ENCODE assay signal across 8 cellular contexts in genomic region chr2:55923091-55923977, GRCh38. TPM values are rescaled to one million over a fixed set of nuclear protein-coding genes. Genes with fewer than 3 reads are reported as not detected.
DNase-seq lines count a peak whose midpoint lies in the region; ATAC-seq and TF ChIP-seq lines count a peak whose summit lies in the region.

TSS of gene EFEMP1 (minus strand) at chr2:55923782. CDS start at chr2:55922440, 1,342 bp downstream.

- H3K4me1 ChIP-seq in endocrine pancreas (ENCODE audit: control insufficient read depth, insufficient read depth, low read length) = peaks cover 4% of the 10 kb centered on the region
- peaks cover 0 to 6% (median 3%) of the 10 kb centered on the region in 4 donors for H3K4me1 ChIP-seq in transverse colon

- in situ Hi-C loops in transverse colon (cut with MboI; ENCODE audit: low pct_ligation_motif_present in 1 of 4, low pct_unique_long_range_greater_than_20kb in 1 of 4, low sequenced_read_pairs in 3 of 4) = no loop called here

- H3K27me3 Mint-ChIP-seq in CD4-positive, alpha-beta T cell = peaks cover 50% of the 10 kb centered on the region

- no peaks in the 10 kb centered on the region for H3K9me3 Mint-ChIP-seq in CD4-positive, alpha-beta T cell

- H3K36me3 Mint-ChIP-seq in CD4-positive, alpha-beta T cell (ENCODE audit: low read depth) = no peaks in the 10 kb centered on the region

- no peak within 1 kb of the TSS for H3K4me3 Mint-ChIP-seq in CD4-positive, alpha-beta T cell

- H3K36me3 ChIP-seq in endocrine pancreas (ENCODE audit: control insufficient read depth, insufficient read depth, low read length) (no peaks in the 10 kb centered on the region), transverse colon (no peaks in the 10 kb centered on the region)

- no peaks in the 10 kb centered on the region for H3K9me3 ChIP-seq in endocrine pancreas (ENCODE audit: control insufficient read depth, low read length)
- no peaks in the 10 kb centered on the region for H3K9me3 ChIP-seq in transverse colon
- H3K9me3 ChIP-seq in CD4-positive, alpha-beta T cell (ENCODE audit: control insufficient read depth, low read length) = no peaks in the 10 kb centered on the region

- DNase-seq in GM03348 (ENCODE audit: low spot score) (peak; percentile 90), NCI-H82 (lab: John Stamatoyannopoulos, UW) (peak; percentile 80), medulla oblongata (ENCODE audit: extremely low spot score) (peak; percentile 59), transverse colon (peak; percentile 19)
- no peak for DNase-seq in CD4-positive, alpha-beta T cell
- DNase-seq in activated naive CD4-positive, alpha-beta T cell (lab: John Stamatoyannopoulos, UW) = no peak

- peaks cover 5% of the 10 kb centered on the region for H3K27me3 ChIP-seq in endocrine pancreas (ENCODE audit: control insufficient read depth, insufficient read depth, low read length)
- H3K27me3 ChIP-seq in transverse colon = peaks cover 48% of the 10 kb centered on the region
- H3K27me3 ChIP-seq in CD4-positive, alpha-beta T cell (ENCODE audit: control insufficient read depth, insufficient read depth, low read length) = peaks cover 26% of the 10 kb centered on the region

- intact Hi-C loops in transverse colon (cut with DNase I; ENCODE audit: low total_unique reads) = no loop called here
- intact Hi-C loops in CD4-positive, alpha-beta T cell (cut with DNase I, micrococcal nuclease) = no loop called here

- no peak within 1 kb of the TSS for H3K9ac ChIP-seq in endocrine pancreas (ENCODE audit: control insufficient read depth, insufficient read depth, low read length)

- CTCF ChIA-PET in CD4-positive, alpha-beta T cell (lab: Charles Lee) = no interaction called here

- no peak for TF ChIP-seq EP300 in transverse colon (IDR thresholded peaks at IDR 0.05; ENCODE audit: low read depth)

- H3K4me1 Mint-ChIP-seq in CD4-positive, alpha-beta T cell (ENCODE audit: low read depth) = no peaks in the 10 kb centered on the region

- peak; percentile 22 for TF ChIP-seq POLR2A in transverse colon (IDR thresholded peaks at IDR 0.05)

- H3K27ac ChIP-seq in transverse colon = peak within 1 kb of the TSS; percentile 41 to 58 (median 44)
- H3K27ac ChIP-seq in CD4-positive, alpha-beta T cell (ENCODE audit: low read depth, low read length) = no peak within 1 kb of the TSS

- ATAC-seq in HG02610 (IDR thresholded peaks at IDR 0.05; ENCODE audit: unreplicated experiment) = peak; percentile 54
- no peak for ATAC-seq in CD4-positive, alpha-beta T cell (ENCODE audit: poor library complexity)

- WGBS in transverse colon (ENCODE audit: low coverage in 1 of 2), 2 donors = 16% methylated on average over 5 to 63 of the region's 69 CpGs

- POLR2A ChIA-PET in CD4-positive, alpha-beta T cell (lab: Charles Lee) = no interaction called here

- H3K4me3 ChIP-seq in endocrine pancreas (ENCODE audit: control insufficient read depth, insufficient read depth, low read length) (peak within 1 kb of the TSS; percentile 20), transverse colon (peak within 1 kb of the TSS; percentile 22 to 52 (median 33))

- no peak for TF ChIP-seq CTCF in transverse colon (IDR thresholded peaks at IDR 0.05)
- no peak for TF ChIP-seq CTCF in CD4-positive, alpha-beta T cell (IDR thresholded peaks at IDR 0.05)

- no peak within 1 kb of the TSS for H3K27ac Mint-ChIP-seq in CD4-positive, alpha-beta T cell

RNA-seq across cellular contexts. Expression of gene EFEMP1, which starts in this region (rescaled TPM):
- 10 to 100 TPM; 12.0 to 34.8 (median 26.5) TPM for total RNA-seq in transverse colon
- total RNA-seq in CD4-positive, alpha-beta T cell = not detected

Comparison
In these comparisons a context has a peak if more than half of its experiments do, and no peak if none do; other contexts are left out.
1. RNA of gene EFEMP1 (total RNA-seq): 12.0 to 34.8 TPM in transverse colon; not detected in CD4-positive, alpha-beta T cell; every median in the first group is over 10 times any median in the second.
2. DNase-seq: peak in GM03348 (single experiment), NCI-H82 (single experiment), medulla oblongata (single experiment) and transverse colon (single experiment); none in CD4-positive, alpha-beta T cell (0 of 10) and activated naive CD4-positive, alpha-beta T cell (0 of 4).